1 cellular context compared by ENCODE assay signal in genomic region chr19:45902651-45903625, GRCh38.
TF ChIP-seq lines count a peak whose summit lies in the region.

No MANE protein-coding gene starts in this region.

TF ChIP-seq in HEK293, 187 proteins besides CTCF, POLR2A, EP300 and RAD21 (continued from another document and continues in another):
- TF ChIP-seq ZNF280D (tag by site-specific recombination; IDR thresholded peaks at IDR 0.05) (0 out of 2 replicates have a peak, but pooled peaks have one; percentile 14), ZFP41 (tag by site-specific recombination; IDR thresholded peaks at IDR 0.05; ENCODE audit: borderline replicate concordance) (no peak), ZNF311 (tag by site-specific recombination; IDR thresholded peaks at IDR 0.05; ENCODE audit: borderline replicate concordance) (no peak), ZBTB1 (tag by site-specific recombination; IDR thresholded peaks at IDR 0.05) (no peak), BCL6B (tag by site-specific recombination; IDR thresholded peaks at IDR 0.05) (no peak), ZNF558 (tag by site-specific recombination; IDR thresholded peaks at IDR 0.05) (no peak), ZNF2 (tag by site-specific recombination; IDR thresholded peaks at IDR 0.05) (no peak; the same call in 1 of the 2 replicates), ZBTB49 (tag by site-specific recombination; IDR thresholded peaks at IDR 0.05; ENCODE audit: low read depth) (no peak), ZNF394 (tag by site-specific recombination; IDR thresholded peaks at IDR 0.05; ENCODE audit: borderline replicate concordance) (no peak), SALL2 (tag by site-specific recombination; IDR thresholded peaks at IDR 0.05; ENCODE audit: borderline replicate concordance) (no peak), ZNF792 (tag by site-specific recombination; IDR thresholded peaks at IDR 0.05) (no peak), GLIS2 (tag by site-specific recombination; IDR thresholded peaks at IDR 0.05) (peak; percentile 81), KLF17 (tag by site-specific recombination; IDR thresholded peaks at IDR 0.05) (no peak), KLF1 (tag by site-specific recombination; IDR thresholded peaks at IDR 0.05) (peak; percentile 74), ZNF623 (tag by site-specific recombination; IDR thresholded peaks at IDR 0.05) (no peak), KLF10 (tag by site-specific recombination; IDR thresholded peaks at IDR 0.05) (no peak), HIC1 (tag by site-specific recombination; IDR thresholded peaks at IDR 0.05) (0 out of 2 replicates have a peak, but pooled peaks have one; percentile 59), ZNF843 (tag by site-specific recombination; IDR thresholded peaks at IDR 0.05) (0 out of 2 replicates have a peak, but pooled peaks have one; percentile 20), ZNF580 (tag by site-specific recombination; IDR thresholded peaks at IDR 0.05) (peak; percentile 75), ZNF837 (tag by site-specific recombination; IDR thresholded peaks at IDR 0.05) (no peak), ZBTB8A (tag by site-specific recombination; IDR thresholded peaks at IDR 0.05) (no peak), KLF9 (tag by site-specific recombination; IDR thresholded peaks at IDR 0.05; ENCODE audit: low read depth) (peak; percentile 25; the same call in 1 of the 2 replicates), ZNF488 (tag by site-specific recombination; IDR thresholded peaks at IDR 0.05) (no peak), ZNF624 (tag by site-specific recombination; IDR thresholded peaks at IDR 0.05) (no peak), ZNF529 (tag by site-specific recombination; IDR thresholded peaks at IDR 0.05; ENCODE audit: insufficient replicate concordance) (no peak), INSM2 (tag by site-specific recombination; IDR thresholded peaks at IDR 0.05) (no peak), ZNF404 (tag by site-specific recombination; IDR thresholded peaks at IDR 0.05) (no peak), ZNF274 (IDR thresholded peaks at IDR 0.05; ENCODE audit: low read length) (no peak), ZNF274 (tag by site-specific recombination; IDR thresholded peaks at IDR 0.05; ENCODE audit: borderline replicate concordance) (no peak), ZNF362 (tag by site-specific recombination; IDR thresholded peaks at IDR 0.05) (no peak), ZNF146 (tag by site-specific recombination; IDR thresholded peaks at IDR 0.05) (no peak), ZNF398 (tag by site-specific recombination; IDR thresholded peaks at IDR 0.05) (peak; percentile 65), PATZ1 (tag by site-specific recombination; IDR thresholded peaks at IDR 0.05) (peak; percentile 59; the same call in 1 of the 2 replicates), ZSCAN16 (tag by site-specific recombination; IDR thresholded peaks at IDR 0.05) (no peak), ZNF449 (tag by site-specific recombination; IDR thresholded peaks at IDR 0.05) (peak; percentile 85; the same call in 1 of the 2 replicates), ZNF654 (tag by site-specific recombination; IDR thresholded peaks at IDR 0.05; ENCODE audit: low read depth) (no peak)
